In the genomic region with DNA sequence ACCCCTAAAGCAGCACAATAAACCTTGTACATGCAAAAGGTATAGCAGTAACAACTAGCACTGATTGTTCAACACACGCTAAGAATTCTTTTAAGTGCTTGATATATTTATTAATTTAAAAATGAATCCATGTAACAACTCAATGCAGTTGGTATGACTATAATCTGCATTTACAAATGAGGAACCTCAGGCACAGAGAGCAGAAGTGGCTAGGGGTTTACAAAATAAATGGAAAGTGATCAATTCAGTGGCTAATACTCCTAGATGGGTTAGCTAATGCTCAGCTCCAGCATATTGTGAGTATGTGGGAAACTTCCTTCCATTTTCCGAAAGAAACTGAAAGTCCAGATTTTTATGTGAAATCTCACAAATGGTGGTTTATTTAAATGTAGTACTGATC, we compare ENCODE assay signal across 12 cellular contexts.
DNase-seq lines count a peak whose midpoint lies in the region; ATAC-seq lines count a peak whose summit lies in the region.
"Had no signal": no experiment of that assay in that cellular context is flagged by ENCODE, and none has a peak within 500 bp of the region (broad histone marks: within the 10 kb centered on the region; RNA-seq: fewer than 3 reads in every experiment).

No MANE protein-coding gene starts in this region.

- no peak overlapping the region for H4K5ac ChIP-seq in mesendoderm (ENCODE audit: low read length)

- no peak overlapping the region for H2BK5ac ChIP-seq in mesendoderm (ENCODE audit: low read length)

- H3K79me1 ChIP-seq in mesendoderm (ENCODE audit: low read length), result no peaks in the 10 kb centered on the region

- H3K36me3 Mint-ChIP-seq in T-helper 1 cell treated with Interleukin-12 subunit alpha and Interleukin-12 subunit beta and Interleukin-4 antibody, amounts not matched to agents 30 μg/mL and 1 μg/mL, for 36 hours (ENCODE audit: low read depth), result peaks cover 17% of the 10 kb centered on the region
- H3K36me3 Mint-ChIP-seq in memory B cell, result peaks cover 14% of the 10 kb centered on the region

- peaks cover 13% of the 10 kb centered on the region for H3K4me1 Mint-ChIP-seq in T-helper 1 cell treated with Interleukin-12 subunit alpha and Interleukin-12 subunit beta and Interleukin-4 antibody, amounts not matched to agents 30 μg/mL and 1 μg/mL, for 36 hours (ENCODE audit: low read depth)
- peaks cover 14% of the 10 kb centered on the region for H3K4me1 Mint-ChIP-seq in memory B cell

- no peaks in the 10 kb centered on the region for H3K79me2 ChIP-seq in mesendoderm (ENCODE audit: control insufficient read depth, insufficient read depth, low read length)

- peaks cover 3% of the 10 kb centered on the region for H3K9me3 Mint-ChIP-seq in T-helper 1 cell treated with Interleukin-12 subunit alpha and Interleukin-12 subunit beta and Interleukin-4 antibody, amounts not matched to agents 30 μg/mL and 1 μg/mL, for 36 hours
- peaks cover 1% of the 10 kb centered on the region for H3K9me3 Mint-ChIP-seq in memory B cell

- no peak overlapping the region for H3K4ac ChIP-seq in mesendoderm (ENCODE audit: low read depth, low read length)

- WGBS in mesendoderm (ENCODE audit: extremely low coverage, insufficient coverage, low lambda C conversion rate), result no CpG with 5 or more reads among the region's 2 CpGs

- H3K27me3 Mint-ChIP-seq in T-helper 1 cell treated with Interleukin-12 subunit alpha and Interleukin-12 subunit beta and Interleukin-4 antibody, amounts not matched to agents 30 μg/mL and 1 μg/mL, for 36 hours (ENCODE audit: low read depth), result no peaks in the 10 kb centered on the region
- no peaks in the 10 kb centered on the region for H3K27me3 Mint-ChIP-seq in memory B cell

- H3K9ac ChIP-seq in mesendoderm (ENCODE audit: low read length), result no peak overlapping the region

- H3K27ac Mint-ChIP-seq in T-helper 1 cell treated with Interleukin-12 subunit alpha and Interleukin-12 subunit beta and Interleukin-4 antibody, amounts not matched to agents 30 μg/mL and 1 μg/mL, for 36 hours, result peak overlapping the region; percentile 10
- H3K27ac Mint-ChIP-seq in memory B cell, result peak overlapping the region; percentile 96

- ATAC-seq in GM21786 (IDR thresholded peaks at IDR 0.05; ENCODE audit: unreplicated experiment), result peak; percentile 22
- ATAC-seq in memory B cell (ENCODE audit: low read depth), result peak; percentile 47

- no peaks in the 10 kb centered on the region for H3K27me3 ChIP-seq in mesendoderm (ENCODE audit: insufficient read depth, low read length, poor library complexity)

- H3K36me3 ChIP-seq in mesendoderm (ENCODE audit: control insufficient read depth, insufficient read depth, low read length), result no peaks in the 10 kb centered on the region

- H3K4me3 ChIP-seq in mesendoderm (ENCODE audit: low read length), result no peak overlapping the region

- H3K4me2 ChIP-seq in mesendoderm (ENCODE audit: low read length), result no peak overlapping the region

- no peaks in the 10 kb centered on the region for H3K4me1 ChIP-seq in mesendoderm (ENCODE audit: control insufficient read depth, low read depth, low read length)

- H3K56ac ChIP-seq in mesendoderm (ENCODE audit: low read length), result no peak overlapping the region

- H4K8ac ChIP-seq in mesendoderm (ENCODE audit: low read depth, low read length), result no peak overlapping the region

- H2BK15ac ChIP-seq in mesendoderm (replicated peaks; ENCODE audit: low read depth), result no peak overlapping the region

- no peak overlapping the region for H3K27ac ChIP-seq in mesendoderm (ENCODE audit: low read depth, low read length)

- no peak overlapping the region for H2AK5ac ChIP-seq in mesendoderm (ENCODE audit: low read length)

- H3K23ac ChIP-seq in mesendoderm (ENCODE audit: low read length), result no peak overlapping the region

- no peak overlapping the region for H2BK120ac ChIP-seq in mesendoderm (ENCODE audit: low read depth, low read length)

- DNase-seq in T-helper 1 cell (no peak), MV-4-11 (lab: John Stamatoyannopoulos, UW) (peak; percentile 78), memory B cell (ENCODE audit: low spot score in 2 of 2) (no peak), mesendoderm (no peak), EL (no peak), occipital lobe (lab: John Stamatoyannopoulos, UW) (no peak)
- DNase-seq: 8988T, anterior cingulate cortex, mammary epithelial cell, NCI-H2081 had no signal

- H3K18ac ChIP-seq in mesendoderm (ENCODE audit: low read length), result no peak overlapping the region

- peak overlapping the region; percentile 56 for H3K4me3 Mint-ChIP-seq in T-helper 1 cell treated with Interleukin-12 subunit alpha and Interleukin-12 subunit beta and Interleukin-4 antibody, amounts not matched to agents 30 μg/mL and 1 μg/mL, for 36 hours
- peak overlapping the region; percentile 91 for H3K4me3 Mint-ChIP-seq in memory B cell
